In the genomic region with DNA sequence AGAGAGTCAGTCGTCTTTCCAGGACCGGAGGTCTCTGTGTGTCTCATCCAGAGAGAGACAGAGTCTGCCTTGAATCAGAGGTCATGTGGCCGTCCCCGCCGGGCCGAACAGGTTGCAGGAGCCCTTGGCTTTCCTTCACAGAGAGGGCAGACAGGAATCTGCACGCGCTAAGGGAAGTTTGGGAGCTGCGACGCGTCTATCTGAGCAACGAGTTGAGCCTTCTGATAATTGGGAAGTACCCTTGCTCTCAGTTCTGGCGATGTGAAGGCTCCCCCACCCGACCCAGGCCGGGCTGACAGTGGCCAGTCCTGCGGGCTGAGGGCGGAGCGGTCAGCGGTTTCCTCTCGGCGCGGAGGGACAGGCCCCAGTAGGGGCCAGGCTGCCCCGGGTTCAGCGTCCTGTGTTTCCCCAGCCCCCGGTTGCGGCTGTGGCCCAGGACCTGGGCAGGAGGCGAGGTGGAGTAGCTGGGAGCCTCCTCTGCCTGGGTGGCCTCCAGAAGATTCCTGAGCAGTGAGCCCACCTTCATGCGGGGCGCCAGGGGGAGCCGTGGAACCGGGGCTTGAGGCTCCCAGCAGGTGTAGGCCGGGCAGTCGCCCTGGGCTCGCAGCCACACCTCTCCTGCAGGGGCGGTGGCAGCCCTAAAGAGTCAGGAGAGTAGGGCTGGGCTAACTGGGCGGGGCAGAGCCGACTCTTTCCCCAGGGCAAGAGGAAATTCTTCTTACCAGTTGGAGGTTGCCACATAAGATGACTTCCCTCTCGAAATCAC, we compare ENCODE assay signal across 10 cellular contexts. TPM values are rescaled to one million over a fixed set of nuclear protein-coding genes. Genes with fewer than 3 reads are reported as not detected.
A peak's percentile ranks its signal among the peaks of the same experiment; 100 is the strongest.
DNase-seq lines count a peak whose midpoint lies in the region; ATAC-seq and TF ChIP-seq lines count a peak whose summit lies in the region.
"Had no signal": no experiment of that assay in that cellular context is flagged by ENCODE, and none has a peak within 500 bp of the region (broad histone marks: within the 10 kb centered on the region; RNA-seq: fewer than 3 reads in every experiment).

No MANE protein-coding gene starts in this region.

- intact Hi-C loops in left lung (cut with DNase I), result no loop called here

- peaks cover 0 to 12% of the 10 kb centered on the region in 2 donors for H3K4me1 ChIP-seq in left lung
- H3K4me1 ChIP-seq: Caco-2 had no signal

- TF ChIP-seq CTCF in astrocyte of the cerebellum (IDR thresholded peaks at IDR 0.05; ENCODE audit: low read depth, low read length, missing control alignments) (peak; percentile 7), left lung (IDR thresholded peaks at IDR 0.05) (no peak)

- no peak overlapping the region for H3K27ac ChIP-seq in left lung

- DNase-seq in AG20443 (ENCODE audit: low spot score), result peak; percentile 52
- peak; percentile 93 for DNase-seq in H7
- no peak for DNase-seq in astrocyte of the cerebellum (ENCODE audit: low read depth)
- peak; percentile 72 to 85 for DNase-seq in left lung
- DNase-seq in activated CD4-positive, CD25-positive, alpha-beta regulatory T cell (lab: John Stamatoyannopoulos, UW), result no peak
- DNase-seq: Kasumi-1 had no signal

- ATAC-seq in left lung, result peak; percentile 92
- no peak for ATAC-seq in HG02610 (IDR thresholded peaks at IDR 0.05; ENCODE audit: unreplicated experiment)
- ATAC-seq in GM19467 (IDR thresholded peaks at IDR 0.05; ENCODE audit: unreplicated experiment), result no peak
- ATAC-seq in HG03039 (IDR thresholded peaks at IDR 0.05; ENCODE audit: unreplicated experiment), result no peak

- H3K36me3 ChIP-seq in H7 (replicated peaks; ENCODE audit: control insufficient read depth, insufficient read depth, low read length) (no peaks in the 10 kb centered on the region), left lung (no peaks in the 10 kb centered on the region)

- H3K27me3 ChIP-seq in H7 (ENCODE audit: control insufficient read depth, insufficient read depth, low read length) (peaks cover 100% of the 10 kb centered on the region), left lung (peaks cover 78 to 100% of the 10 kb centered on the region in 2 donors)

- in situ Hi-C loops in astrocyte of the cerebellum (cut with HindIII; ENCODE audit: low sequenced_read_pairs), result no loop called here

- no peaks in the 10 kb centered on the region for H3K9me3 ChIP-seq in left lung
- H3K9me3 ChIP-seq: Caco-2 had no signal

- H3K4me3 ChIP-seq in H7 (ENCODE audit: insufficient read depth, low read depth, low read length), result peak overlapping the region; percentile 8; the same call in 1 of the 2 replicates
- H3K4me3 ChIP-seq in astrocyte of the cerebellum (ENCODE audit: low read depth, low read length), result no peak overlapping the region
- H3K4me3 ChIP-seq in left lung, result no peak overlapping the region

RNA-seq across cellular contexts. Expression of a gene that starts 13.8 kb away (rescaled TPM):
- not detected in 2 replicates for total RNA-seq in H7 (2014; rRNA removed; shearing (Covaris generic))
- 10 to 100 TPM; 50.7 to 69.1 TPM for total RNA-seq in left lung

RNA-seq across cellular contexts. Expression of a gene that starts 15.8 kb away (rescaled TPM):
- total RNA-seq in H7 (2014; rRNA removed; shearing (Covaris generic)), result 1.1 and 1.8 TPM in 2 replicates
- 10 to 100 TPM; 10.5 to 18.3 TPM for total RNA-seq in left lung
- total RNA-seq: Caco-2 had no signal

Comparison
In these comparisons a context has a peak if more than half of its experiments do, and no peak if none do; other contexts are left out.
1. DNase-seq: peak in AG20443 (single experiment), H7 (single experiment) and left lung (2 of 2); none in astrocyte of the cerebellum (single experiment) and activated CD4-positive, CD25-positive, alpha-beta regulatory T cell (0 of 4).
2. RNA of a gene that starts 13.8 kb away (total RNA-seq): 50.7 to 69.1 TPM in left lung; not detected in H7; every median in the first group is over 10 times any median in the second.